In the genomic region with DNA sequence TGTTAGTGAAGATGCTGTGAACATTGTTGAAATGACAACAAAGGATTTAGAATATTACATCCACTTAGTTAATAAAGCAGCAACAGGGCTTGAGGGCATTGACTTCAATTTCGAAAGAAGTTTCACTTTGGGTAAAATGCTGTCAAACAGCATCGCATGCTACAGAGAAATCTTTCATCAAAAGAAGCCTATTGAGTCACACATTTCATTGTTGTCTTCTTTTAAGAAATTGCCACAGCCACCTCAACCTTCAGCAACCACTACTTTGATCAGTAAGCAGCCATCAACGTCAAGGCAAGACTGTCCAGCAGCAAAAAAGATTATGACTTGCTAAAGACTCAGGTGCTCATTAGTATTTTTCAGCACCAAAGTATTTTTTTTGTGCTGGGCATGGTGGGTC, we compare ENCODE assay signal across 29 cellular contexts.
"Had no signal": no experiment of that assay in that cellular context is flagged by ENCODE, and none has a peak within 500 bp of the region (broad histone marks: within the 10 kb centered on the region; RNA-seq: fewer than 3 reads in every experiment).

No MANE protein-coding gene starts in this region.

- DNase-seq: activated CD4-positive, alpha-beta T cell treated with anti-CD3 and anti-CD28 coated beads for 4 hours; activated CD4-positive, alpha-beta T cell treated with anti-CD3 and anti-CD28 coated beads, Interleukin-2, amount 10 ng/mL, durations not matched to agents 7 days and 5 days; activated CD4-positive, alpha-beta T cell treated with anti-CD3 and anti-CD28 coated beads, Interleukin-2, amount 50 U/mL, for 4 hours; activated CD4-positive, CD25-positive, alpha-beta regulatory T cell; activated CD4-positive, CD25-positive, alpha-beta regulatory T cell treated with anti-CD3 and anti-CD28 coated beads, Interleukin-2, amount 50 U/mL, for 72 hours; activated CD8-positive, alpha-beta memory T cell treated with anti-CD3 and anti-CD28 coated beads for 24 hours; activated CD8-positive, alpha-beta T cell treated with anti-CD3 and anti-CD28 coated beads for 36 hours; activated effector memory CD4-positive, alpha-beta T cell treated with Interleukin-2 at 50 U/mL for 16 hours; activated gamma-delta T cell treated with Interleukin-2 at 50 U/mL for 16 hours; activated naive CD4-positive, alpha-beta T cell treated with Interleukin-2 at 50 U/mL for 16 hours; activated naive CD8-positive, alpha-beta T cell treated with anti-CD3 and anti-CD28 coated beads, Interleukin-2, amount 10 ng/mL, durations not matched to agents 7 days and 5 days; activated T-cell treated with anti-CD3 and anti-CD28 coated beads, Interleukin-2, amount 50 U/mL, for 48 hours; dorsolateral prefrontal cortex; effector memory CD4-positive, alpha-beta T cell; endodermal cell; erythroblast; foreskin keratinocyte; heart right ventricle; T-helper 1 cell had no signal

- H3K27me3 ChIP-seq: ascending aorta, breast epithelium, dorsolateral prefrontal cortex, foreskin keratinocyte, gastroesophageal sphincter, hepatocyte had no signal

- H3K9me3 ChIP-seq: ascending aorta, breast epithelium, esophagus muscularis mucosa, gastroesophageal sphincter had no signal

- H3K9me3 Mint-ChIP-seq: activated CD4-positive, alpha-beta T cell treated with anti-CD3 and anti-CD28 coated beads, Interleukin-2, amount 10 ng/mL, durations not matched to agents 7 days and 5 days; activated CD8-positive, alpha-beta T cell treated with anti-CD3 and anti-CD28 coated beads for 36 hours; activated naive CD4-positive, alpha-beta T cell treated with anti-CD3 and anti-CD28 coated beads, Interleukin-2, amount 50 U/mL, for 24 hours; activated naive CD8-positive, alpha-beta T cell treated with anti-CD3 and anti-CD28 coated beads, Interleukin-2, amount 10 ng/mL, durations not matched to agents 7 days and 5 days; dendritic cell treated with granulocyte-macrophage colony-stimulating factor and Interleukin-4, amounts not matched to agents 40 ng/mL and 50 ng/mL, for 4 days had no signal

- ATAC-seq: activated CD8-positive, alpha-beta T cell treated with anti-CD3 and anti-CD28 coated beads for 36 hours; foreskin keratinocyte; gastroesophageal sphincter; heart right ventricle had no signal

- H3K4me3 ChIP-seq: ascending aorta, breast epithelium, coronary artery, dorsolateral prefrontal cortex, esophagus muscularis mucosa, gastroesophageal sphincter, heart right ventricle, hepatocyte had no signal

- H3K36me3 Mint-ChIP-seq: activated naive CD4-positive, alpha-beta T cell treated with anti-CD3 and anti-CD28 coated beads, Interleukin-2, amount 50 U/mL, for 24 hours; activated naive CD8-positive, alpha-beta T cell treated with anti-CD3 and anti-CD28 coated beads, Interleukin-2, amount 10 ng/mL, durations not matched to agents 7 days and 5 days; brain had no signal

- H3K27ac ChIP-seq: ascending aorta, breast epithelium, coronary artery, dorsolateral prefrontal cortex, esophagus muscularis mucosa, foreskin keratinocyte, gastroesophageal sphincter, heart right ventricle, hepatocyte had no signal

- H3K36me3 ChIP-seq: ascending aorta, breast epithelium, esophagus muscularis mucosa, gastroesophageal sphincter, heart right ventricle had no signal

- H3K27ac Mint-ChIP-seq: activated CD4-positive, alpha-beta T cell treated with anti-CD3 and anti-CD28 coated beads, Interleukin-2, amount 10 ng/mL, durations not matched to agents 7 days and 5 days; activated CD8-positive, alpha-beta T cell treated with anti-CD3 and anti-CD28 coated beads for 36 hours; activated naive CD4-positive, alpha-beta T cell treated with anti-CD3 and anti-CD28 coated beads, Interleukin-2, amount 50 U/mL, for 24 hours; activated naive CD8-positive, alpha-beta T cell treated with anti-CD3 and anti-CD28 coated beads, Interleukin-2, amount 10 ng/mL, durations not matched to agents 7 days and 5 days; brain; dendritic cell treated with granulocyte-macrophage colony-stimulating factor and Interleukin-4, amounts not matched to agents 40 ng/mL and 50 ng/mL, for 4 days; endodermal cell had no signal

- H3K4me3 Mint-ChIP-seq: activated CD4-positive, alpha-beta T cell treated with anti-CD3 and anti-CD28 coated beads, Interleukin-2, amount 10 ng/mL, durations not matched to agents 7 days and 5 days; activated CD8-positive, alpha-beta T cell treated with anti-CD3 and anti-CD28 coated beads for 36 hours; activated naive CD4-positive, alpha-beta T cell treated with anti-CD3 and anti-CD28 coated beads, Interleukin-2, amount 50 U/mL, for 24 hours; activated naive CD8-positive, alpha-beta T cell treated with anti-CD3 and anti-CD28 coated beads, Interleukin-2, amount 10 ng/mL, durations not matched to agents 7 days and 5 days; brain; central memory CD8-positive, alpha-beta T cell; dendritic cell treated with granulocyte-macrophage colony-stimulating factor and Interleukin-4, amounts not matched to agents 40 ng/mL and 50 ng/mL, for 4 days; endodermal cell had no signal

- H3K4me1 ChIP-seq: ascending aorta, breast epithelium, esophagus muscularis mucosa, foreskin keratinocyte, gastroesophageal sphincter, heart right ventricle had no signal

- H3K4me1 Mint-ChIP-seq: activated naive CD4-positive, alpha-beta T cell treated with anti-CD3 and anti-CD28 coated beads, Interleukin-2, amount 50 U/mL, for 24 hours; brain; central memory CD8-positive, alpha-beta T cell; endodermal cell had no signal

- H3K27me3 Mint-ChIP-seq: activated naive CD4-positive, alpha-beta T cell treated with anti-CD3 and anti-CD28 coated beads, Interleukin-2, amount 50 U/mL, for 24 hours; central memory CD8-positive, alpha-beta T cell had no signal
